ENCODE assay signal across 19 cellular contexts in the genomic region with DNA sequence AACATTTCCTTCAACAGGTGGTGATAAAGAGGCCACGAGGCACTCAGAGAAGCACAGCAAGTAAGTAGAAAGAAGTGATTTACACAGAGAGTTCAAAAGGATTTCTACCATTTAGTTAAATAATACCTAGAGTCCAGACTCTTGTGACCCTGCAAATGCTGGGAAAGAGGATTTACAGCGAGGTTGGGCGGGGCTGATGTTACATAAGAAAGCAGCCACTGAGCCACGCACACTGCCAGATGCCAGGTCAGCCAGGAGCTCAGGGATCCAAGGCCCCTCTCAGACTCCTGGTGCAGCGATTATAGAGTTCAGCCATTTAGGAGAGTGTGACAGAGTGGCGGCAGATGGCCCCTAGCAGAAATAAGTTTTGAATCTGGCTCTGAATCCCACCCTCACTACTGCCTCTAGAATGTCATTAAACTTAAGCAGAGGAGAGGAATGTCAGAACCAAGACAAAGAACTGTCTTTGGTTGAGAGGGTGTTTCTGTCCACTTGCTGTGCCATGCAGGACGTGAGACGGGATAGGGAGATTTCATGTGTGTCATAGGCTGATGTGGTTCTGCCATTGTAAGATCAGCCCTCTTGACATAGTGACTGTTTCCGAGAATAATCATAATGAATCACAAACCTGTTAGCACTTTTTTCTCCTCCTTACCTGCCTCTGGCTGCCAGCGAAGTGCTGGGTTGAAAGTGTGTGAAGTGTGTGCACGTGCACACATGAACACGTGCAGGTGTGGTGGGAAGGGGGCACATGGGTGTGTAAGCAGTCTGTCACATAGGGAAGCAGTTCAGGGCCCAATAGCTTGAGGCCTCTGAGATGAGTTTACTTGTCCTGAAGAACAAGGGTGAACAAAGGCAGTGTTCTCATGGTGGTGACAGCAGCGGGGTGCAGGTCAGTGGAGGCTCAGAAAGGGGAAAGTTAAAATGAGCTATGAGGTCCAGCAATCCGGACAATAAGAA. TPM values are rescaled to one million over a fixed set of nuclear protein-coding genes. Genes with fewer than 3 reads are reported as not detected.
DNase-seq lines count a peak whose midpoint lies in the region; ATAC-seq and TF ChIP-seq lines count a peak whose summit lies in the region.
"Had no signal": no experiment of that assay in that cellular context is flagged by ENCODE, and none has a peak within 500 bp of the region (broad histone marks: within the 10 kb centered on the region; RNA-seq: fewer than 3 reads in every experiment).

No MANE protein-coding gene starts in this region.

- H3K4me3 ChIP-seq in GM23248 = peak overlapping the region; percentile 40; the same call in 1 of the 2 replicates
- H3K4me3 ChIP-seq in body of pancreas = no peak overlapping the region
- H3K4me3 ChIP-seq: heart right ventricle, thoracic aorta had no signal

- peaks cover 17% of the 10 kb centered on the region for H3K4me1 Mint-ChIP-seq in progenitor cell of endocrine pancreas (ENCODE audit: low read depth)
- H3K4me1 Mint-ChIP-seq: CD4-positive, alpha-beta memory T cell; immature natural killer cell; T-cell had no signal

- intact Hi-C loops in left colon (cut with DNase I, micrococcal nuclease) = no loop called here
- intact Hi-C loops in body of pancreas (cut with DNase I) = no loop called here

- peaks cover 18% of the 10 kb centered on the region for H3F3A ChIP-seq in GM23248 (ENCODE audit: insufficient read depth)

- H3K27me3 ChIP-seq in GM23248 (replicated peaks; ENCODE audit: insufficient read depth) (no peaks in the 10 kb centered on the region), body of pancreas (no peaks in the 10 kb centered on the region)

- H3K4me1 ChIP-seq in GM23248 (ENCODE audit: insufficient read depth) (peaks cover 33% of the 10 kb centered on the region), body of pancreas (no peaks in the 10 kb centered on the region)
- H3K4me1 ChIP-seq: heart right ventricle had no signal

- H3K36me3 ChIP-seq in GM23248 (ENCODE audit: low read depth) = no peaks in the 10 kb centered on the region
- H3K36me3 ChIP-seq in body of pancreas (replicated peaks in 1 of 2; ENCODE audit: insufficient read depth in 1 of 2, low read depth in 2 of 2) = no peaks in the 10 kb centered on the region
- H3K36me3 ChIP-seq: heart right ventricle, thoracic aorta had no signal

- CTCF ChIA-PET in GM10248 (lab: Yijun Ruan, JAX) = interaction anchor here (1.0 to 2.7 kb wide), 2 partner anchors 9 to 12 kb away, joined by 5 to 7 read pairs; no protein-coding TSS in a partner anchor

- H3K9ac ChIP-seq in GM23248 = 0 out of 2 replicates have a peak overlapping the region, but pooled peaks have one; percentile 17

- no peaks in the 10 kb centered on the region for H3K36me3 Mint-ChIP-seq in progenitor cell of endocrine pancreas (ENCODE audit: insufficient read depth)
- H3K36me3 Mint-ChIP-seq: activated naive CD4-positive, alpha-beta T cell treated with anti-CD3 and anti-CD28 coated beads, Interleukin-2, amount 50 U/mL, for 72 hours; CD4-positive, alpha-beta memory T cell; immature natural killer cell; T-cell had no signal

- no peaks in the 10 kb centered on the region for H3K27me3 Mint-ChIP-seq in progenitor cell of endocrine pancreas

- peak; percentile 38 for DNase-seq in GM23248
- DNase-seq in left colon = peak; percentile 29 to 59
- no peak for DNase-seq in progenitor cell of endocrine pancreas (ENCODE audit: low spot score, unreplicated experiment)
- no peak for DNase-seq in T-helper 1 cell
- DNase-seq in T1000 (lab: John Stamatoyannopoulos, UW) = no peak
- no peak for DNase-seq in GM10248 (ENCODE audit: extremely low spot score)
- no peak for DNase-seq in body of pancreas
- DNase-seq: activated T-cell treated with anti-CD3 and anti-CD28 coated beads, Interleukin-2, amount 50 U/mL, for 48 hours; CD4-positive, alpha-beta memory T cell; DND-41; heart right ventricle; immature natural killer cell; Kasumi-1; NCI-H1092 treated with DMSO at 0.1 percent for 48 hours; T-cell had no signal

- H3K4me2 ChIP-seq in GM23248 (ENCODE audit: unreplicated experiment) = peak overlapping the region; percentile 67

- H3K79me2 ChIP-seq in GM23248 (ENCODE audit: insufficient read depth) = no peaks in the 10 kb centered on the region

- POLR2A ChIA-PET in GM10248 (lab: Yijun Ruan, JAX) = no interaction called here

- no peaks in the 10 kb centered on the region for H3K9me3 ChIP-seq in GM23248 (ENCODE audit: low read depth)
- H3K9me3 ChIP-seq in body of pancreas = no peaks in the 10 kb centered on the region
- H3K9me3 ChIP-seq: heart right ventricle, thoracic aorta had no signal

- no peaks in the 10 kb centered on the region for H3K9me3 Mint-ChIP-seq in progenitor cell of endocrine pancreas (ENCODE audit: low read depth)
- H3K9me3 Mint-ChIP-seq: activated naive CD4-positive, alpha-beta T cell treated with anti-CD3 and anti-CD28 coated beads, Interleukin-2, amount 50 U/mL, for 72 hours; CD4-positive, alpha-beta memory T cell; immature natural killer cell; T-cell had no signal

- TF ChIP-seq POLR2A in body of pancreas (IDR thresholded peaks at IDR 0.05) = no peak

- no peak for TF ChIP-seq CTCF in progenitor cell of endocrine pancreas (IDR thresholded peaks at IDR 0.05; ENCODE audit: unreplicated experiment)
- TF ChIP-seq CTCF in GM10248 (IDR thresholded peaks at IDR 0.05; ENCODE audit: control extremely low read depth, extremely low read depth, low read depth, missing control alignments) = no peak
- TF ChIP-seq CTCF in body of pancreas (IDR thresholded peaks at IDR 0.05) = no peak

- peak overlapping the region; percentile 38; the same call in 1 of the 2 replicates for H2AFZ ChIP-seq in GM23248

- in situ Hi-C loops in GM23248 (cut with MboI) = no loop called here

- peak overlapping the region; percentile 45 for H3K27ac Mint-ChIP-seq in progenitor cell of endocrine pancreas
- H3K27ac Mint-ChIP-seq: activated naive CD4-positive, alpha-beta T cell treated with anti-CD3 and anti-CD28 coated beads, Interleukin-2, amount 50 U/mL, for 72 hours; CD4-positive, alpha-beta memory T cell; immature natural killer cell; T-cell had no signal

- H3K4me3 Mint-ChIP-seq in progenitor cell of endocrine pancreas (ENCODE audit: low read depth) = no peak overlapping the region
- H3K4me3 Mint-ChIP-seq: CD4-positive, alpha-beta memory T cell; immature natural killer cell; T-cell had no signal

- no peaks in the 10 kb centered on the region for H3K9me2 ChIP-seq in GM23248 (ENCODE audit: insufficient read depth)

- H3K27ac ChIP-seq in GM23248 (peak overlapping the region; percentile 53), body of pancreas (no peak overlapping the region)
- H3K27ac ChIP-seq: heart right ventricle, thoracic aorta had no signal

- no peaks in the 10 kb centered on the region for H4K20me1 ChIP-seq in GM23248 (ENCODE audit: insufficient read depth)

- 47% methylated on average over 14 of the region's 14 CpGs for WGBS in GM23248 (ENCODE audit: low coverage in 1 of 2, low lambda C conversion rate in 2 of 2, missing lambda C conversion rate in 2 of 2), 2 experiments
- 69 to 72% methylated on average over 13 to 14 of the region's 14 CpGs for WGBS in body of pancreas, 2 donors

- ATAC-seq in SK-N-SH treated with all-trans-retinoic acid at 6 μM for 48 hours (peak; percentile 26; the same call in 1 of the 3 replicates), left colon (peak; percentile 94), body of pancreas (no peak)
- ATAC-seq: heart right ventricle, Right ventricle myocardium inferior, T-cell had no signal

TF ChIP-seq in SK-N-SH treated with all-trans-retinoic acid at 6 μM for 48 hours, 23 proteins besides CTCF, POLR2A, EP300 and RAD21 (continues in another document):
- TF ChIP-seq SNAI2 (CRISPR knock-in tag; IDR thresholded peaks at IDR 0.05) (no peak), ZFP3 (CRISPR knock-in tag; IDR thresholded peaks at IDR 0.05) (no peak), ESRRG (CRISPR knock-in tag; IDR thresholded peaks at IDR 0.05) (no peak), OSR1 (CRISPR knock-in tag; IDR thresholded peaks at IDR 0.05) (no peak), ZC3H10 (CRISPR knock-in tag; IDR thresholded peaks at IDR 0.05) (no peak), ISL1 (CRISPR knock-in tag; IDR thresholded peaks at IDR 0.05) (no peak), ZNF8 (CRISPR knock-in tag; IDR thresholded peaks at IDR 0.05) (no peak)
- TF ChIP-seq, protein P1, sequence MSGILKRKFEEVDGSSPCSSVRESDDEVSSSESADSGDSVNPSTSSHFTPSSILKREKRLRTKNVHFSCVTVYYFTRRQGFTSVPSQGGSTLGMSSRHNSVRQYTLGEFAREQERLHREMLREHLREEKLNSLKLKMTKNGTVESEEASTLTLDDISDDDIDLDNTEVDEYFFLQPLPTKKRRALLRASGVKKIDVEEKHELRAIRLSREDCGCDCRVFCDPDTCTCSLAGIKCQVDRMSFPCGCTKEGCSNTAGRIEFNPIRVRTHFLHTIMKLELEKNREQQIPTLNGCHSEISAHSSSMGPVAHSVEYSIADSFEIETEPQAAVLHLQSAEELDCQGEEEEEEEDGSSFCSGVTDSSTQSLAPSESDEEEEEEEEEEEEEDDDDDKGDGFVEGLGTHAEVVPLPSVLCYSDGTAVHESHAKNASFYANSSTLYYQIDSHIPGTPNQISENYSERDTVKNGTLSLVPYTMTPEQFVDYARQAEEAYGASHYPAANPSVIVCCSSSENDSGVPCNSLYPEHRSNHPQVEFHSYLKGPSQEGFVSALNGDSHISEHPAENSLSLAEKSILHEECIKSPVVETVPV (CRISPR knock-in tag; IDR thresholded peaks at IDR 0.05) = no peak
- TF ChIP-seq, protein P2, sequence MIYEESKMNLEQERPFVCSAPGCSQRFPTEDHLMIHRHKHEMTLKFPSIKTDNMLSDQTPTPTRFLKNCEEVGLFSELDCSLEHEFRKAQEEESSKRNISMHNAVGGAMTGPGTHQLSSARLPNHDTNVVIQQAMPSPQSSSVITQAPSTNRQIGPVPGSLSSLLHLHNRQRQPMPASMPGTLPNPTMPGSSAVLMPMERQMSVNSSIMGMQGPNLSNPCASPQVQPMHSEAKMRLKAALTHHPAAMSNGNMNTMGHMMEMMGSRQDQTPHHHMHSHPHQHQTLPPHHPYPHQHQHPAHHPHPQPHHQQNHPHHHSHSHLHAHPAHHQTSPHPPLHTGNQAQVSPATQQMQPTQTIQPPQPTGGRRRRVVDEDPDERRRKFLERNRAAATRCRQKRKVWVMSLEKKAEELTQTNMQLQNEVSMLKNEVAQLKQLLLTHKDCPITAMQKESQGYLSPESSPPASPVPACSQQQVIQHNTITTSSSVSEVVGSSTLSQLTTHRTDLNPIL (CRISPR knock-in tag; IDR thresholded peaks at IDR 0.05; ENCODE audit: low read depth) = no peak

RNA-seq across cellular contexts. Expression of a gene that starts 50.1 kb away (rescaled TPM):
- total RNA-seq in GM23248 (2014; rRNA removed; shearing (Covaris generic)) = 19.3 and 20.8 TPM in 2 replicates
- 5.2 and 6.4 TPM in 2 replicates for polyA plus RNA-seq in GM23248 (2016; fragmentation: Nextera tagmentation; extraction: Ambion mirVana)
- 1 to 10 TPM; 4.2 to 5.5 TPM for total RNA-seq in left colon
- 3.3 and 3.4 TPM in 2 replicates for total RNA-seq in progenitor cell of endocrine pancreas
- total RNA-seq in body of pancreas = 10 to 100 TPM in 1 of 2 donors, 1 to 10 TPM in 1; 1.3 to 14.5 TPM

Comparison
In these comparisons a context has a peak if more than half of its experiments do, and no peak if none do; other contexts are left out.
1. DNase-seq: peak in GM23248 (single experiment) and left colon (2 of 2); none in progenitor cell of endocrine pancreas (single experiment), T-helper 1 cell (0 of 5), T1000 (single experiment), GM10248 (single experiment) and body of pancreas (0 of 4).